ENCODE assay signal across 15 cellular contexts in the genomic region with DNA sequence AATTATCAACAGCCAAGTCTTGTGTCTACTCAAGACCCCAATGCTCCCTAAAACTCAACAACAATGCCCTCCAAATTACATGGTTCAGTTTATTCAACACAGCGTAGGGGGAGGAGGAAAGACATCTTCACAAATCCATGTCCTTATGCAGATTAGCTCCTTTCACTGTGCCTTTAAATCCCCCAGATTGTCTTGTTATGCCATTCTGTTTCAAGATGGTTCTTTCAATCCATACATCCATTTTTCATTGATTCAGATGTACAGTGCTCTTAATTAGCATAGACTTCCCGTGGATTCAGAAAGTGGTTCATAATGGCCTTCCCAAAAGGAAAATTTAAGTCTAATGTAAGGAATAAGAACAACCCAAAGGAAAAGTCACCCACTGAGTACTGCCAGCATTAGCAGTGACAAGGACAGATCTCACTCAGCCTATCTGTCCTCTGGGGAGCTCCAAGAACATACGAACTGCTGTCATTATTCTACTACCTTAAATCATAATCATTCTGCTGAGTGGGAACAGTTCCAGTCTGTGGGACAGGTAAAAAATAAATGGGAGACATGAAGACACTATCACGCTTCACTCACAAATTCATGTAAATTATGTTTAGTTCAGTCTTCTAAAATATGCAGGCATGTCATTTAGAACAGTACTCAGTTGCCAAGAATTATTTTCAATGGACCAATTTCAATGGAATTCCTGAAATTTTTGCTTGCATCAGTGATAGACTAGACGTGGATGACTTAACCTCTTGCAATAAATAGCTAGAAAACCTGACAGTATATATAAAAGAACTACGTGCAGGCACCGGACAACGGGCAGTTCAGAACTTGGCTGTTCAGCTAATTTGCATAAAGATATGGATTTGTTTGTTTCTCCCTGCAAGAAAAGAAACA. TPM values are rescaled to one million over a fixed set of nuclear protein-coding genes. Genes with fewer than 3 reads are reported as not detected.
DNase-seq lines count a peak whose midpoint lies in the region; ATAC-seq, FAIRE-seq and TF ChIP-seq lines count a peak whose summit lies in the region.
"Had no signal": no experiment of that assay in that cellular context is flagged by ENCODE, and none has a peak within 500 bp of the region (broad histone marks: within the 10 kb centered on the region; RNA-seq: fewer than 3 reads in every experiment).

No MANE protein-coding gene starts in this region.

- no peaks in the 10 kb centered on the region for H3K9me3 ChIP-seq in left ventricle myocardium inferior (replicated peaks)
- no peaks in the 10 kb centered on the region for H3K9me3 ChIP-seq in adipocyte (ENCODE audit: control insufficient read depth, low read length)
- H3K9me3 ChIP-seq in spleen = no peaks in the 10 kb centered on the region
- H3K9me3 ChIP-seq: BE2C, heart right ventricle, neutrophil, transverse colon had no signal

- no peaks in the 10 kb centered on the region for H3K27me3 ChIP-seq in left ventricle myocardium inferior (ENCODE audit: low read depth)
- H3K27me3 ChIP-seq in adipocyte (replicated peaks; ENCODE audit: control insufficient read depth, insufficient read depth, low read length) = no peaks in the 10 kb centered on the region
- no peaks in the 10 kb centered on the region for H3K27me3 ChIP-seq in spleen (replicated peaks in 1 of 7)
- H3K27me3 ChIP-seq: BE2C, heart right ventricle, neutrophil, transverse colon had no signal

- 84 to 88% (median 85%) methylated on average over 8 of the region's 8 CpGs for WGBS in spleen, 5 donors

- peaks cover 29% of the 10 kb centered on the region for H3K36me3 ChIP-seq in left ventricle myocardium inferior
- H3K36me3 ChIP-seq in adipocyte (ENCODE audit: control insufficient read depth, insufficient read depth, low read length, severe bottlenecking) = peaks cover 26% of the 10 kb centered on the region
- H3K36me3 ChIP-seq in spleen = peaks cover 3 to 53% (median 32%) of the 10 kb centered on the region in 6 donors

- ATAC-seq in Right ventricle myocardium inferior (peak; percentile 39), HG02571 (IDR thresholded peaks at IDR 0.05; ENCODE audit: unreplicated experiment) (no peak), HG02852 (IDR thresholded peaks at IDR 0.05; ENCODE audit: unreplicated experiment) (no peak)
- ATAC-seq: activated CD8-positive, alpha-beta memory T cell treated with anti-CD3 and anti-CD28 coated beads, Interleukin-2, amount 10 ng/mL, durations not matched to agents 7 days and 5 days had no signal

- intact Hi-C loops in Right ventricle myocardium inferior (cut with DNase I) = no loop called here
- intact Hi-C loops in left ventricle myocardium inferior (cut with micrococcal nuclease) = no loop called here
- intact Hi-C loops in spleen (cut with DNase I; ENCODE audit: low total_unique reads) = no loop called here

- H3K27ac ChIP-seq in left ventricle myocardium inferior (replicated peaks) (no peak overlapping the region), spleen (peak overlapping the region in 1 of 8 donors; percentile 2)
- H3K27ac ChIP-seq: heart right ventricle, neutrophil, transverse colon had no signal

- DNase-seq in Right ventricle myocardium inferior (ENCODE audit: missing footprints) (no peak), left ventricle myocardium inferior (no peak), adipocyte (ENCODE audit: low read depth) (peak; percentile 74), glomerular visceral epithelial cell (ENCODE audit: extremely low spot score) (peak; percentile 44), urothelium cell line (ENCODE audit: low spot score) (peak; percentile 25), spleen (no peak)
- DNase-seq: activated CD8-positive, alpha-beta memory T cell treated with anti-CD3 and anti-CD28 coated beads, Interleukin-2, amount 10 ng/mL, durations not matched to agents 7 days and 5 days; BE2C; central memory CD4-positive, alpha-beta T cell; heart right ventricle; NCI-H69; transverse colon had no signal

- FAIRE-seq in urothelium cell line (lab: Jason Lieb, UNC) = no peak

- no peak overlapping the region for H3K4me3 ChIP-seq in left ventricle myocardium inferior
- H3K4me3 ChIP-seq in adipocyte (ENCODE audit: low read length) = no peak overlapping the region
- no peak overlapping the region for H3K4me3 ChIP-seq in spleen
- H3K4me3 ChIP-seq: heart right ventricle, transverse colon had no signal

- no peak for TF ChIP-seq POLR2A in spleen (IDR thresholded peaks at IDR 0.05)

- H3K4me1 ChIP-seq in left ventricle myocardium inferior (peaks cover 36% of the 10 kb centered on the region), adipocyte (ENCODE audit: control insufficient read depth, insufficient read depth, low read length) (peaks cover 25% of the 10 kb centered on the region), spleen (peaks cover 0 to 30% (median 5%) of the 10 kb centered on the region in 6 donors)

- no peak for TF ChIP-seq CTCF in left ventricle myocardium inferior (IDR thresholded peaks at IDR 0.05; ENCODE audit: borderline replicate concordance)
- TF ChIP-seq CTCF in spleen (IDR thresholded peaks at IDR 0.05 in 8 of 11, conservative IDR thresholded peaks at IDR 0.05 in 3 of 11) = no peak

- no peak overlapping the region for H3K9ac ChIP-seq in adipocyte (ENCODE audit: low read length)

RNA-seq across cellular contexts. Expression of a gene that starts 58.9 kb away (rescaled TPM):
- total RNA-seq in Right ventricle myocardium inferior (10.4 TPM), left ventricle myocardium inferior (7.3 TPM), spleen (10 to 100 TPM in 1 of 7 donors, under 1 TPM in 1, not detected in 5; under 0.01 to 11.8 TPM)
- polyA plus RNA-seq in spleen = not detected
- total RNA-seq: activated CD8-positive, alpha-beta memory T cell treated with anti-CD3 and anti-CD28 coated beads, Interleukin-2, amount 10 ng/mL, durations not matched to agents 7 days and 5 days; heart right ventricle had no signal
- polyA plus RNA-seq: heart right ventricle had no signal

Comparison
In these comparisons a context has a peak if more than half of its experiments do, and no peak if none do; other contexts are left out.
1. DNase-seq: peak in adipocyte (single experiment), glomerular visceral epithelial cell (single experiment) and urothelium cell line (single experiment); none in Right ventricle myocardium inferior (single experiment), left ventricle myocardium inferior (single experiment) and spleen (single experiment).